In the genomic region with DNA sequence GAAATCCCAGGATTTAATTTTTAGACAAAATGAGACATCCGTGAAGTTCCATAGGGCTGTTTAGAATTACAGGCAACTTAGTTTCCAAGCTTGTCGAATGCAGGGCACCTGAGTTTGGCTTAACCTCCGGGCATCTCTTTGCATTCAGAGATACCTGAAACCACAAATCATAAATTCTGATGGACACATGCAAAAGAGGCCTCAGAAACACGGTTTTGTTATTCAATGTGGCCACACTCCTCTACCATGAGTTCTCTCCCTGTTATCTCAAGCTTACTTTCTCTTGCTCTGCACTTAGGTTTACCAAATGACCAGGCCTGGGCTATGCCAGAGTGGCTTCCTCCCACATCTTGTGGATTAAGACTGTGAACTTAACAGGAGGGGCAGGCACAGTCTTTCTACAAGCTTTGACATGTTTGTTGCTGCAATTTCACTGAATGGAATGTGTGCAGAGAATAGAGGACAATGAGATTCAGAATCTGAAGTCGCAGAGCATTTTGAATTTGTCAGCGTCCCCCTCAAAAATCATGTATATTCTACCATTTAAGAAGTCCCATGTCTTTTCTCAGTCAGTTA, we compare ENCODE assay signal across 19 cellular contexts.
A peak's percentile ranks its signal among the peaks of the same experiment; 100 is the strongest.
DNase-seq lines count a peak whose midpoint lies in the region; ATAC-seq and TF ChIP-seq lines count a peak whose summit lies in the region.
"Had no signal": no experiment of that assay in that cellular context is flagged by ENCODE, and none has a peak within 500 bp of the region (broad histone marks: within the 10 kb centered on the region; RNA-seq: fewer than 3 reads in every experiment).

No MANE protein-coding gene starts in this region.

- ATAC-seq in HG03442 (IDR thresholded peaks at IDR 0.05; ENCODE audit: unreplicated experiment) (no peak), GM18873 (IDR thresholded peaks at IDR 0.05; ENCODE audit: low FRiP score, unreplicated experiment) (no peak)

- peak overlapping the region; percentile 24 for H2AFZ ChIP-seq in parathyroid adenoma

- H3K27ac Mint-ChIP-seq in T-helper 1 cell treated with Interleukin-12 subunit alpha and Interleukin-12 subunit beta and Interleukin-4 antibody, amounts not matched to agents 30 μg/mL and 1 μg/mL, for 36 hours = peak overlapping the region; percentile 62
- H3K27ac Mint-ChIP-seq: activated B cell treated with CpG ODN at 0.5 μM for 24 hours, progenitor cell of endocrine pancreas had no signal

- intact Hi-C loops in breast epithelium (cut with DNase I; ENCODE audit: low total_unique reads) = no loop called here

- H3K4me2 ChIP-seq in parathyroid adenoma (ENCODE audit: low read length) = no peak overlapping the region

- H3K4me1 ChIP-seq in breast epithelium (no peaks in the 10 kb centered on the region), parathyroid adenoma (peaks cover 6% of the 10 kb centered on the region)

- TF ChIP-seq POLR2A in breast epithelium (IDR thresholded peaks at IDR 0.05) = no peak

- H3K36me3 ChIP-seq in breast epithelium (no peaks in the 10 kb centered on the region), parathyroid adenoma (ENCODE audit: control insufficient read depth, insufficient read depth, low read length) (no peaks in the 10 kb centered on the region)
- H3K36me3 ChIP-seq: Peyer's patch had no signal

- no peak overlapping the region for H3K4me3 ChIP-seq in breast epithelium
- H3K4me3 ChIP-seq in parathyroid adenoma (ENCODE audit: low read depth, low read length) = no peak overlapping the region
- H3K4me3 ChIP-seq: Peyer's patch had no signal

- H3K27ac ChIP-seq in breast epithelium = peak overlapping the region; percentile 32 to 76
- H3K27ac ChIP-seq in parathyroid adenoma = no peak overlapping the region
- H3K27ac ChIP-seq: C4-2B, Peyer's patch had no signal

- H3K27me3 Mint-ChIP-seq in T-helper 1 cell treated with Interleukin-12 subunit alpha and Interleukin-12 subunit beta and Interleukin-4 antibody, amounts not matched to agents 30 μg/mL and 1 μg/mL, for 36 hours (ENCODE audit: low read depth) = no peaks in the 10 kb centered on the region
- H3K27me3 Mint-ChIP-seq: progenitor cell of endocrine pancreas had no signal

- no peak overlapping the region for H3K9ac ChIP-seq in parathyroid adenoma

- peaks cover 34% of the 10 kb centered on the region for H3K4me1 Mint-ChIP-seq in T-helper 1 cell treated with Interleukin-12 subunit alpha and Interleukin-12 subunit beta and Interleukin-4 antibody, amounts not matched to agents 30 μg/mL and 1 μg/mL, for 36 hours (ENCODE audit: low read depth)
- H3K4me1 Mint-ChIP-seq: activated B cell treated with CpG ODN at 0.5 μM for 24 hours had no signal

- DNase-seq in T-helper 1 cell (no peak), NCI-H1048 (lab: John Stamatoyannopoulos, UW) (peak; percentile 27), breast epithelium (ENCODE audit: low spot score in 2 of 2) (peak in 1 of 2 donors; percentile 49)
- DNase-seq in stimulated activated CD4-positive, alpha-beta T cell treated with anti-CD3 and anti-CD28 coated beads, Interleukin-12 subunit alpha, Interleukin-12 subunit beta, amount 100 ng/mL, for 4 hours = no peak
- DNase-seq: 8988T, activated B cell treated with CpG ODN at 0.5 μM for 24 hours, anterior cingulate cortex, cortex of kidney, erythroblast, kidney, NCI-H1930, NCI-H774, Peyer's patch had no signal

- no peaks in the 10 kb centered on the region for H3K27me3 ChIP-seq in breast epithelium
- H3K27me3 ChIP-seq in parathyroid adenoma (ENCODE audit: control insufficient read depth, insufficient read depth, low read length) = no peaks in the 10 kb centered on the region
- H3K27me3 ChIP-seq: Peyer's patch had no signal

- H3K4me3 Mint-ChIP-seq in T-helper 1 cell treated with Interleukin-12 subunit alpha and Interleukin-12 subunit beta and Interleukin-4 antibody, amounts not matched to agents 30 μg/mL and 1 μg/mL, for 36 hours = peak overlapping the region; percentile 55
- H3K4me3 Mint-ChIP-seq: activated B cell treated with CpG ODN at 0.5 μM for 24 hours had no signal

- peaks cover 5% of the 10 kb centered on the region for H3K36me3 Mint-ChIP-seq in T-helper 1 cell treated with Interleukin-12 subunit alpha and Interleukin-12 subunit beta and Interleukin-4 antibody, amounts not matched to agents 30 μg/mL and 1 μg/mL, for 36 hours (ENCODE audit: low read depth)

- TF ChIP-seq CTCF in breast epithelium (IDR thresholded peaks at IDR 0.05) (no peak), parathyroid adenoma (IDR thresholded peaks at IDR 0.05) (no peak)

- H3K9me3 ChIP-seq in breast epithelium (no peaks in the 10 kb centered on the region), parathyroid adenoma (ENCODE audit: control insufficient read depth, low read length) (no peaks in the 10 kb centered on the region)
- H3K9me3 ChIP-seq: Peyer's patch had no signal

- H3K9me3 Mint-ChIP-seq in T-helper 1 cell treated with Interleukin-12 subunit alpha and Interleukin-12 subunit beta and Interleukin-4 antibody, amounts not matched to agents 30 μg/mL and 1 μg/mL, for 36 hours = peaks cover 3% of the 10 kb centered on the region
- H3K9me3 Mint-ChIP-seq: activated B cell treated with CpG ODN at 0.5 μM for 24 hours had no signal

- H3K79me2 ChIP-seq in parathyroid adenoma = no peaks in the 10 kb centered on the region
